In the genomic region with DNA sequence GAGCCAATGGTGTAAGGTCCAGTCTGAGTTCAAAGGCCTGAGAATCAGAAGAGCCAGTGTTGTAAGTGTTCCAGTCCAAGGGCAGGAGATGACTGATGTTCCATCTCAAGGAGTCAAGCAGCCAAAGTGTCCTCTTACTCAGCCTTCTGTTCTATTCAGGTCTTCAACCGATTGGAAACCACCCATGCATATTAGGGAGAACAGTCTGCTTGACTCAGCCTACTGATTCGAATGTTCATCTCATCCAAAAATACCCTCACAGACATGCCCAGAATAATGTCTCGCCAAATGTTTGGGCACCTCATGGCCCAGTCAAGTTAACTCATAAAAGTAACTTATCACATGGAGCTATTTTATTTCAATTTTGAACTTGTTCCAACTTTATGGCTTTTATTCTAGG, we compare ENCODE assay signal across 13 cellular contexts.
"Had no signal": no experiment of that assay in that cellular context is flagged by ENCODE, and none has a peak within 500 bp of the region (broad histone marks: within the 10 kb centered on the region; RNA-seq: fewer than 3 reads in every experiment).

No MANE protein-coding gene starts in this region.

- H3K27ac Mint-ChIP-seq: activated CD4-positive, alpha-beta T cell treated with anti-CD3 and anti-CD28 coated beads, Interleukin-2, amount 10 ng/mL, durations not matched to agents 7 days and 5 days; activated naive CD4-positive, alpha-beta T cell treated with anti-CD3 and anti-CD28 coated beads, Interleukin-2, amount 10 ng/mL, durations not matched to agents 7 days and 5 days; activated T-helper 17 cell treated with anti-CD3 and anti-CD28 coated beads, Interleukin-2, amount 50 U/mL, for 72 hours; neural progenitor cell had no signal

- DNase-seq: activated CD4-positive, alpha-beta T cell treated with anti-CD3 and anti-CD28 coated beads, Interleukin-2, amount 10 ng/mL, durations not matched to agents 7 days and 5 days; activated CD8-positive, alpha-beta memory T cell treated with anti-CD3 and anti-CD28 coated beads for 24 hours; activated naive CD4-positive, alpha-beta T cell treated with anti-CD3 and anti-CD28 coated beads, Interleukin-2, amount 10 ng/mL, durations not matched to agents 7 days and 5 days; caudate nucleus; colonic mucosa; effector CD4-positive, alpha-beta T cell; ovary; stimulated activated CD4-positive, alpha-beta T cell treated with anti-CD3 and anti-CD28 coated beads, Interleukin-4, amount 100 ng/mL, for 1 hour; stimulated activated CD8-positive, alpha-beta memory T cell treated with anti-CD3 and anti-CD28 coated beads, Interleukin-4, amount 100 ng/mL, for 48 hours; T1000 had no signal

- H3K27me3 ChIP-seq: colonic mucosa, gastroesophageal sphincter, neural progenitor cell, ovary had no signal

- H3K36me3 Mint-ChIP-seq: activated naive CD4-positive, alpha-beta T cell treated with anti-CD3 and anti-CD28 coated beads, Interleukin-2, amount 10 ng/mL, durations not matched to agents 7 days and 5 days; neural progenitor cell had no signal

- H3K4me3 ChIP-seq: colonic mucosa, gastroesophageal sphincter, neural progenitor cell, ovary had no signal

- H3K4me3 Mint-ChIP-seq: activated CD4-positive, alpha-beta T cell treated with anti-CD3 and anti-CD28 coated beads, Interleukin-2, amount 10 ng/mL, durations not matched to agents 7 days and 5 days; activated naive CD4-positive, alpha-beta T cell treated with anti-CD3 and anti-CD28 coated beads, Interleukin-2, amount 10 ng/mL, durations not matched to agents 7 days and 5 days; activated T-helper 17 cell treated with anti-CD3 and anti-CD28 coated beads, Interleukin-2, amount 50 U/mL, for 72 hours; neural progenitor cell had no signal

- ATAC-seq: activated T-helper 17 cell treated with anti-CD3 and anti-CD28 coated beads, Interleukin-2, amount 50 U/mL, for 72 hours; gastroesophageal sphincter had no signal

- H3K9me3 ChIP-seq: colonic mucosa, ovary had no signal

- H3K4me1 ChIP-seq: colonic mucosa, gastroesophageal sphincter, neural progenitor cell had no signal

- H3K4me1 Mint-ChIP-seq: activated CD4-positive, alpha-beta T cell treated with anti-CD3 and anti-CD28 coated beads, Interleukin-2, amount 10 ng/mL, durations not matched to agents 7 days and 5 days; activated naive CD4-positive, alpha-beta T cell treated with anti-CD3 and anti-CD28 coated beads, Interleukin-2, amount 10 ng/mL, durations not matched to agents 7 days and 5 days; activated T-helper 17 cell treated with anti-CD3 and anti-CD28 coated beads, Interleukin-2, amount 50 U/mL, for 72 hours had no signal

- H3K36me3 ChIP-seq: colonic mucosa, gastroesophageal sphincter, neural progenitor cell, ovary had no signal

- H3K27me3 Mint-ChIP-seq: activated CD4-positive, alpha-beta T cell treated with anti-CD3 and anti-CD28 coated beads, Interleukin-2, amount 10 ng/mL, durations not matched to agents 7 days and 5 days had no signal
